In the genomic region with DNA sequence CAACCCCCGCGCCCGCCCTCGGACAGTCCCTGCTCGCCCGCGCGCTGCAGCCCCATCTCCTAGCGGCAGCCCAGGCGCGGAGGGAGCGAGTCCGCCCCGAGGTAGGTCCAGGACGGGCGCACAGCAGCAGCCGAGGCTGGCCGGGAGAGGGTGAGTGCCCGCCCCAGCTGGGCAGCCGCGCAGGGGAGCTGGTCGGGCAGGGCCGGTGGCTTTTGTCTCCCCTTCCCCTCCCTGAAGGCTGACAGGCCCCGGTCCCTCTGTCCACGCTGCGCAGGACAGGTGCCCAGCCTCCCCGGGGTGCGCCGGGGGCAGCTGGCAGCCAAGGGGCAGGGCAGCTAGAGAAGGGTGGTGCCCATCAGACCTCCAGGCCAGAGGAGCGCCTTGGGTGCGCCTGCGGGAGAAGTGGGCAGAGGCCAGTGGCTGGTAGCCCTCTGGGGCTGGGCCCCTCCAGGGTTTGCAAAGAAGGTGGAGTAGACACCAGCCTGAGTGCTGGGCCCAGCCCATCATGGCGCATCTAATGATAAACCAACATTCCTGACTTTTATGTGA, we compare ENCODE assay signal across 8 cellular contexts. TPM values are rescaled to one million over a fixed set of nuclear protein-coding genes. Genes with fewer than 3 reads are reported as not detected.
DNase-seq lines count a peak whose midpoint lies in the region; ATAC-seq and TF ChIP-seq lines count a peak whose summit lies in the region.

No MANE protein-coding gene starts in this region.

- H3K4me3 ChIP-seq in DOHH2 (ENCODE audit: low read length) (peak overlapping the region; percentile 71), heart right ventricle (peak overlapping the region; percentile 10 to 55 (median 52)), rectal smooth muscle tissue (ENCODE audit: low read length) (peak overlapping the region; percentile 63)

- DNase-seq in SW480 (ENCODE audit: low spot score) (peak; percentile 28), heart right ventricle (no peak), GM20000 (ENCODE audit: low spot score) (no peak), NCI-H526 (lab: John Stamatoyannopoulos, UW) (no peak)

- H3K9me3 ChIP-seq in DOHH2 (ENCODE audit: control insufficient read depth, insufficient read depth, low read length) (no peaks in the 10 kb centered on the region), heart right ventricle (no peaks in the 10 kb centered on the region)

- no peaks in the 10 kb centered on the region for H3K79me2 ChIP-seq in DOHH2 (ENCODE audit: control insufficient read depth, low read length)

- H3K9me2 ChIP-seq in DOHH2 (replicated peaks; ENCODE audit: control insufficient read depth, low read length), result no peaks in the 10 kb centered on the region

- H3K9ac ChIP-seq in rectal smooth muscle tissue (ENCODE audit: low read length), result peak overlapping the region; percentile 42

- H3K4me1 ChIP-seq in DOHH2 (ENCODE audit: control insufficient read depth, low read length) (peaks cover 9% of the 10 kb centered on the region), heart right ventricle (peaks cover 0 to 26% (median 10%) of the 10 kb centered on the region in 9 donors), rectal smooth muscle tissue (ENCODE audit: control insufficient read depth, insufficient read depth, low read length) (no peaks in the 10 kb centered on the region)

- 20 to 30% methylated on average over 28 to 33 of the region's 33 CpGs for WGBS in heart right ventricle, 2 donors

- H3K27me3 ChIP-seq in DOHH2 (ENCODE audit: control insufficient read depth, low read length) (peaks cover 31% of the 10 kb centered on the region), heart right ventricle (peaks cover 6 to 45% (median 24%) of the 10 kb centered on the region in 7 donors), rectal smooth muscle tissue (ENCODE audit: control insufficient read depth, insufficient read depth, low read length) (peaks cover 16% of the 10 kb centered on the region)

- TF ChIP-seq CTCF in DOHH2 (IDR thresholded peaks at IDR 0.05; ENCODE audit: low read depth, low read length, poor library complexity, severe bottlenecking) (no peak), heart right ventricle (IDR thresholded peaks at IDR 0.05) (no peak), GM20000 (IDR thresholded peaks at IDR 0.05; ENCODE audit: extremely low read depth, missing control alignments) (no peak)

- H3F3A ChIP-seq in DOHH2 (ENCODE audit: control insufficient read depth, insufficient read depth), result no peaks in the 10 kb centered on the region

- H4K20me1 ChIP-seq in DOHH2 (ENCODE audit: control insufficient read depth, insufficient read depth, low read depth, low read length), result no peaks in the 10 kb centered on the region

- peak overlapping the region; percentile 78 for H3K4me2 ChIP-seq in DOHH2 (ENCODE audit: low read length)

- intact Hi-C loops in heart right ventricle (cut with DNase I), result loop anchor here in 1 of 10 donors (5.0 kb wide), 1 partner anchor 34 kb away; no protein-coding TSS in a partner anchor

- H3K36me3 ChIP-seq in DOHH2 (ENCODE audit: control insufficient read depth, low read length) (no peaks in the 10 kb centered on the region), heart right ventricle (peaks cover 0 to 12% (median 0%) of the 10 kb centered on the region in 9 donors), rectal smooth muscle tissue (ENCODE audit: control insufficient read depth, insufficient read depth, low read length) (peaks cover 5% of the 10 kb centered on the region)

- ATAC-seq in heart right ventricle (peak in 5 of 8 donors; percentile 5 to 39 (median 11)), HG02885 (IDR thresholded peaks at IDR 0.05; ENCODE audit: poor library complexity, unreplicated experiment) (no peak), GM19351 (IDR thresholded peaks at IDR 0.05; ENCODE audit: unreplicated experiment) (no peak)

- H3K27ac ChIP-seq in DOHH2 (ENCODE audit: low read depth, low read length) (no peak overlapping the region), heart right ventricle (peak overlapping the region in 9 of 10 donors; percentile 33 to 79 (median 61)), rectal smooth muscle tissue (ENCODE audit: low read depth, low read length) (peak overlapping the region; percentile 28)

RNA-seq across cellular contexts. Expression of a gene that starts 0.3 kb away (rescaled TPM):
- total RNA-seq in heart right ventricle, result 10 to 100 TPM in 2 of 10 donors, 1 to 10 TPM in 8; 4.7 to 11.3 (median 9.0) TPM
- 10 to 100 TPM in 1 of 2 donors, 1 to 10 TPM in 1; 4.6 to 17.0 TPM for polyA plus RNA-seq in heart right ventricle

RNA-seq across cellular contexts. Expression of a gene that starts 43.5 kb away (rescaled TPM):
- total RNA-seq in heart right ventricle, result 10 to 100 TPM in 6 of 10 donors, 1 to 10 TPM in 4; 5.2 to 26.4 (median 11.3) TPM
- 10 to 100 TPM; 29.2 to 44.6 TPM for polyA plus RNA-seq in heart right ventricle

RNA-seq across cellular contexts. Expression of a gene that starts 54.4 kb away (rescaled TPM):
- 10 to 100 TPM; 41.7 to 64.4 (median 55.8) TPM for total RNA-seq in heart right ventricle
- 100 to 1,000 TPM in 1 of 2 donors, 10 to 100 TPM in 1; 78.4 to 115 TPM for polyA plus RNA-seq in heart right ventricle

RNA-seq across cellular contexts. Expression of a gene that starts 54.6 kb away (rescaled TPM):
- 10 to 100 TPM in 8 of 10 donors, 1 to 10 TPM in 2; 9.2 to 14.4 (median 10.7) TPM for total RNA-seq in heart right ventricle
- 10 to 100 TPM in 1 of 2 donors, 1 to 10 TPM in 1; 6.3 to 32.1 TPM for polyA plus RNA-seq in heart right ventricle

Comparison
In these comparisons a context has a peak if more than half of its experiments do, and no peak if none do; other contexts are left out.
1. ATAC-seq: peak in heart right ventricle (5 of 8); none in HG02885 (single experiment) and GM19351 (single experiment).
2. Peak in every context shown above with its lines, with median percentiles within 50 percentile points of each other: H3K4me3 ChIP-seq.